16 cellular contexts compared by ENCODE assay signal in the genomic region with DNA sequence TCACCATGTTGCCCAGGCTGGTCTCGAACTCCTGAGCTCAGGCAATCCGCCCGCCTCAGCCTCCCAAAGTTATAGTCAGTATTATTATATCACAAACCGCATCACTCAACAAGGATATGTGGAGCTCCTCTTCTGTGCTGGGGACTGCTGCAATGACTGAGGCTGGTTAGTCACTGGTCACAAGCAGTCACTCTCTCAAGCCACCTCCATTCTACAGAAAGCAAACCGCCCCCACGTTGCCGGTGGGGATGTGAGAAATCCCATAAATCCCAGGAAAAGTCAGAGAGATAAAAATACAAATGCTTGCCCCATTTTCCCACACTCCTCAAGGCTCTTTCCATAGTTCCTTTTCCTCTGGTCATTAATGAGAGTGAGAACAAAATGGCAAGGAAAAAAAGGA.
"Had no signal": no experiment of that assay in that cellular context is flagged by ENCODE, and none has a peak within 500 bp of the region (broad histone marks: within the 10 kb centered on the region; RNA-seq: fewer than 3 reads in every experiment).

No MANE protein-coding gene starts in this region.

- H3K4me1 ChIP-seq: prostate gland, testis had no signal

- H3K36me3 ChIP-seq: brain microvascular endothelial cell, esophagus muscularis mucosa, left ventricle myocardium inferior, prostate gland, right lobe of liver, spleen, upper lobe of left lung had no signal

- H3K27ac ChIP-seq: brain microvascular endothelial cell, esophagus muscularis mucosa, left ventricle myocardium inferior, prostate gland, testis, upper lobe of left lung had no signal

- H3K9me3 ChIP-seq: esophagus muscularis mucosa, left ventricle myocardium inferior, prostate gland, right lobe of liver, spleen, testis, upper lobe of left lung had no signal

- ATAC-seq: activated T-helper 17 cell treated with anti-CD3 and anti-CD28 coated beads, Interleukin-2, amount 50 U/mL, for 72 hours; natural killer cell; stimulated activated naive CD8-positive, alpha-beta T cell treated with anti-CD3 and anti-CD28 coated beads, Interleukin-15, amount 100 ng/mL, for 72 hours had no signal

- H3K27me3 ChIP-seq: brain microvascular endothelial cell, esophagus muscularis mucosa, right lobe of liver, spleen, testis, upper lobe of left lung had no signal

- DNase-seq: activated CD4-positive, CD25-positive, alpha-beta regulatory T cell treated with anti-CD3 and anti-CD28 coated beads, Interleukin-2, amount 50 U/mL, for 72 hours; activated naive CD4-positive, alpha-beta T cell treated with Interleukin-2 at 50 U/mL for 16 hours; brain microvascular endothelial cell; cerebellar nuclear complex; endodermal cell; left ventricle myocardium inferior; natural killer cell; right lobe of liver; spleen; stimulated activated naive CD8-positive, alpha-beta T cell treated with anti-CD3 and anti-CD28 coated beads, Interleukin-15, amount 100 ng/mL, for 72 hours; T-helper 9 cell; testis; upper lobe of left lung had no signal

- H3K4me3 ChIP-seq: esophagus muscularis mucosa, left ventricle myocardium inferior, prostate gland, right lobe of liver, spleen, testis, upper lobe of left lung had no signal
